Comparison of ENCODE assay signal across 14 cellular contexts in genomic region chr1:41631154-41631553, GRCh38.
"Had no signal": no experiment of that assay in that cellular context is flagged by ENCODE, and none has a peak within 500 bp of the region (broad histone marks: within the 10 kb centered on the region; RNA-seq: fewer than 3 reads in every experiment).

No MANE protein-coding gene starts in this region.

- ATAC-seq: activated naive CD4-positive, alpha-beta T cell treated with anti-CD3 and anti-CD28 coated beads, Interleukin-2, amount 50 U/mL, for 72 hours; gastrocnemius medialis; left colon; stimulated activated effector memory CD8-positive, alpha-beta T cell treated with anti-CD3 and anti-CD28 coated beads, Interleukin-12 subunit alpha, Interleukin-12 subunit beta, amount 100 ng/mL, for 72 hours had no signal

- H3K27ac ChIP-seq: gastrocnemius medialis, SJCRH30, tibial artery, uterus had no signal

- H3K9me3 ChIP-seq: gastrocnemius medialis, SJCRH30, tibial artery, uterus had no signal

- H3K4me1 ChIP-seq: uterus had no signal

- DNase-seq: activated CD4-positive, alpha-beta T cell treated with anti-CD3 and anti-CD28 coated beads, Interleukin-2, amount 10 ng/mL, durations not matched to agents 7 days and 5 days; activated CD4-positive, CD25-positive, alpha-beta regulatory T cell; activated gamma-delta T cell; activated T-cell treated with anti-CD3 and anti-CD28 coated beads, Interleukin-2, amount 50 U/mL, for 1 hour; amygdala; gastrocnemius medialis; left colon; mammary epithelial cell; occipital lobe; SJCRH30; tibial artery; uterus had no signal

- H3K36me3 ChIP-seq: gastrocnemius medialis, SJCRH30, tibial artery, uterus had no signal

- H3K4me3 ChIP-seq: gastrocnemius medialis, SJCRH30, tibial artery, uterus had no signal

- H3K27me3 ChIP-seq: gastrocnemius medialis, SJCRH30, uterus had no signal
